Comparison of ENCODE assay signal across 18 cellular contexts in genomic region chr7:138138244-138138643, GRCh38.
"Had no signal": no experiment of that assay in that cellular context is flagged by ENCODE, and none has a peak within 500 bp of the region (broad histone marks: within the 10 kb centered on the region; RNA-seq: fewer than 3 reads in every experiment).

No MANE protein-coding gene starts in this region.

- H3K4me1 ChIP-seq: body of pancreas, left lung, spleen, testis, upper lobe of right lung had no signal

- H3K27ac ChIP-seq: body of pancreas, coronary artery, left lung, spleen, testis, upper lobe of right lung had no signal

- H3K9me3 ChIP-seq: body of pancreas, left lung, spleen, testis, upper lobe of right lung had no signal

- H3K27me3 ChIP-seq: body of pancreas, left lung, spleen, testis, upper lobe of right lung had no signal

- H3K4me3 ChIP-seq: body of pancreas, coronary artery, left lung, spleen, testis, upper lobe of right lung had no signal

- H3K36me3 ChIP-seq: left lung, spleen, upper lobe of right lung had no signal

- DNase-seq: activated CD8-positive, alpha-beta memory T cell treated with anti-CD3 and anti-CD28 coated beads, Interleukin-2, amount 10 ng/mL, durations not matched to agents 7 days and 5 days; activated effector memory CD4-positive, alpha-beta T cell treated with Interleukin-2 at 50 U/mL for 16 hours; activated T-cell treated with anti-CD3 and anti-CD28 coated beads, Interleukin-2, amount 50 U/mL, for 24 hours; body of pancreas; central memory CD4-positive, alpha-beta T cell; effector CD4-positive, alpha-beta T cell; foreskin melanocyte; head of caudate nucleus; left lung; natural killer cell; nucleus accumbens; spleen; stimulated activated CD4-positive, alpha-beta T cell treated with anti-CD3 and anti-CD28 coated beads, Interleukin-2, amount 100 ng/mL, for 24 hours; stimulated activated naive CD8-positive, alpha-beta T cell treated with anti-CD3 and anti-CD28 coated beads, Interleukin-15, Interleukin-2, amounts not matched to agents 100 U/mL and 50 U/mL, for 24 hours; testis; upper lobe of right lung had no signal

- ATAC-seq: activated CD8-positive, alpha-beta memory T cell treated with anti-CD3 and anti-CD28 coated beads, Interleukin-2, amount 10 ng/mL, durations not matched to agents 7 days and 5 days; body of pancreas; left lung; natural killer cell; sciatic nerve; stimulated activated naive CD8-positive, alpha-beta T cell treated with anti-CD3 and anti-CD28 coated beads, Interleukin-15, Interleukin-2, amounts not matched to agents 100 U/mL and 50 U/mL, for 24 hours; upper lobe of right lung had no signal
